Comparison of ENCODE assay signal across 9 cellular contexts in the genomic region with DNA sequence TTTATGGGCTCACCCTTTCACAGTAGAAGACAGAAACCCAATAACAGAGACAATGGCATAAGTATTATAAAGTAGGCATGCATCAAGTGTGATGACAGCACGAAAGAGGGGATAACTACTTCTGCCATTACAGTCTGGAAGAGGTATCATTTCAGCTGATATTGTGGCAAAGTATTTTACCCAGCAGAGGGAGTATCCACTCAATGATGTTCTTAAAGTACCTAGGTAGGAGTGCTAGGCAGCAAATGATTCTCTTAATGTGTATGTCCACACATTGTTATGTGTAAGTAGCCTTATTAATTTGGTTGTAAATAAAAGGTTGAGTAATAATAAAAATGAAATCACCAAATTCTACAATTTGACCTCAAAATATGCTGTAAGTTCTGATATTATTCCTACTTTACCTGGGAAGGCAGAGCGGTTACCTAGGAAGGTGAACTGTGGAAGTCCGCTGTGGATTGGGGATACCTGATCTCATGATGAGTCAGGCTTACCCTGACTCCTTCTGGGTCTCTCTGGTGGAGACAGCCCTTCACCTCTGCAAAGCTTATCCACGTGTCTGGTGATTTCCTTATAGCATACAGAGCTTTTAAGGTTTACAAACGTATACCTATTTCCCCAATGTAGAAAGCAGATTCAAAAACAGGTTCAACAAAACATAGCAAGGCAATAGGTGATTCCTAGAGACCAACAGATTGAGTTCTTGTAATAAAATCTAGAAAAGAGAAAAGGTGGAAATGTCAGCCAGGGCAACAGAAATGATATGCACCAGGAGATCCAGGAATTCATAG. TPM values are rescaled to one million over a fixed set of nuclear protein-coding genes. Genes with fewer than 3 reads are reported as not detected.
DNase-seq lines count a peak whose midpoint lies in the region; ATAC-seq and TF ChIP-seq lines count a peak whose summit lies in the region.
"Had no signal": no experiment of that assay in that cellular context is flagged by ENCODE, and none has a peak within 500 bp of the region (broad histone marks: within the 10 kb centered on the region; RNA-seq: fewer than 3 reads in every experiment).

No MANE protein-coding gene starts in this region.

- H3K4me3 ChIP-seq in cardiac muscle cell: no peak overlapping the region
- H3K4me3 ChIP-seq in OCI-LY1 (ENCODE audit: low read depth, low read length, poor library complexity, severe bottlenecking): no peak overlapping the region
- H3K4me3 ChIP-seq in GM23248: no peak overlapping the region

- H3K36me3 ChIP-seq in cardiac muscle cell: no peaks in the 10 kb centered on the region
- no peaks in the 10 kb centered on the region for H3K36me3 ChIP-seq in OCI-LY1 (ENCODE audit: insufficient read depth, low read length)
- no peaks in the 10 kb centered on the region for H3K36me3 ChIP-seq in GM23248 (ENCODE audit: low read depth)

- H3F3A ChIP-seq in OCI-LY1 (ENCODE audit: insufficient read depth, low read length): no peaks in the 10 kb centered on the region
- peaks cover 22% of the 10 kb centered on the region for H3F3A ChIP-seq in GM23248 (ENCODE audit: insufficient read depth)

- no peaks in the 10 kb centered on the region for H3K9me3 ChIP-seq in cardiac muscle cell (ENCODE audit: low read depth)
- H3K9me3 ChIP-seq in OCI-LY1 (ENCODE audit: low read length): no peaks in the 10 kb centered on the region
- no peaks in the 10 kb centered on the region for H3K9me3 ChIP-seq in GM23248 (ENCODE audit: low read depth)

- H3K27me3 ChIP-seq in cardiac muscle cell (no peaks in the 10 kb centered on the region), OCI-LY1 (ENCODE audit: insufficient read depth, low read length) (no peaks in the 10 kb centered on the region), GM23248 (replicated peaks; ENCODE audit: insufficient read depth) (no peaks in the 10 kb centered on the region)

- intact Hi-C loops in left cardiac atrium (cut with DNase I): loop anchor here in 1 of 2 donors (10.0 kb wide), 1 partner anchor 58 kb away; the partner anchor contains the start of gene GPR18

- ATAC-seq in left cardiac atrium (no peak), HG02981 (IDR thresholded peaks at IDR 0.05; ENCODE audit: unreplicated experiment) (no peak), HG02973 (IDR thresholded peaks at IDR 0.05; ENCODE audit: unreplicated experiment) (no peak)

- H3K9ac ChIP-seq in OCI-LY1 (ENCODE audit: low read length) (no peak overlapping the region), GM23248 (no peak overlapping the region)

- DNase-seq in cardiac muscle cell (ENCODE audit: low read depth in 1 of 2, low spot score in 1 of 2) (no peak), left cardiac atrium (no peak), epithelial cell of prostate (ENCODE audit: low read depth, low spot score) (no peak), GM23248 (no peak), substantia nigra (lab: John Stamatoyannopoulos, UW) (no peak)
- DNase-seq: Calu3 had no signal

- H2AFZ ChIP-seq in OCI-LY1 (ENCODE audit: low read length) (no peak overlapping the region), GM23248 (no peak overlapping the region)

- H3K79me2 ChIP-seq in OCI-LY1 (ENCODE audit: insufficient read depth, low read length) (no peaks in the 10 kb centered on the region), GM23248 (ENCODE audit: insufficient read depth) (peaks cover 7% of the 10 kb centered on the region; the same call in 1 of the 2 replicates)

- H3K9me2 ChIP-seq in OCI-LY1 (ENCODE audit: low read depth, low read length) (no peaks in the 10 kb centered on the region), GM23248 (ENCODE audit: insufficient read depth) (no peaks in the 10 kb centered on the region)

- H4K20me1 ChIP-seq in OCI-LY1 (ENCODE audit: insufficient read depth, low read length): no peaks in the 10 kb centered on the region
- no peaks in the 10 kb centered on the region for H4K20me1 ChIP-seq in GM23248 (ENCODE audit: insufficient read depth)

- H3K4me1 ChIP-seq in cardiac muscle cell (ENCODE audit: low read depth) (no peaks in the 10 kb centered on the region), OCI-LY1 (ENCODE audit: insufficient read depth, low read length, severe bottlenecking) (peaks cover 21% of the 10 kb centered on the region), GM23248 (ENCODE audit: insufficient read depth) (peaks cover 6% of the 10 kb centered on the region)

- TF ChIP-seq CTCF in cardiac muscle cell (IDR thresholded peaks at IDR 0.05; ENCODE audit: low read depth, low read length): peak; percentile 6
- peak; percentile 57 for TF ChIP-seq CTCF in OCI-LY1 (IDR thresholded peaks at IDR 0.05; ENCODE audit: low read length)

- H3K4me2 ChIP-seq in OCI-LY1 (ENCODE audit: low read length): no peak overlapping the region
- H3K4me2 ChIP-seq in GM23248 (ENCODE audit: unreplicated experiment): no peak overlapping the region

- in situ Hi-C loops in GM23248 (cut with MboI): no loop called here

- WGBS in GM23248 (ENCODE audit: low coverage in 1 of 2, low lambda C conversion rate in 2 of 2, missing lambda C conversion rate in 2 of 2), 2 experiments: 71 to 72% methylated on average over 5 of the region's 5 CpGs

- H3K27ac ChIP-seq in cardiac muscle cell (no peak overlapping the region), OCI-LY1 (ENCODE audit: low read depth, low read length, poor library complexity, severe bottlenecking) (no peak overlapping the region), epithelial cell of prostate (peak overlapping the region; percentile 84), GM23248 (no peak overlapping the region), substantia nigra (ENCODE audit: low read depth, low read length, poor library complexity, severe bottlenecking) (no peak overlapping the region)

RNA-seq across cellular contexts. Expression of gene UBAC2, which starts 4.0 kb away (rescaled TPM):
- total RNA-seq in cardiac muscle cell (71.2 and 72.1 TPM in 2 replicates), left cardiac atrium (10 to 100 TPM; 40.2 to 43.0 TPM)
- polyA plus RNA-seq in cardiac muscle cell (127 and 130 TPM in 2 replicates), GM23248 (2016; fragmentation: Nextera tagmentation; extraction: Ambion mirVana) (95.9 and 96.5 TPM in 2 replicates)
- 44.8 and 66.1 TPM in 2 replicates for total RNA-seq in GM23248 (2014; rRNA removed; shearing (Covaris generic))
